Comparison of ENCODE assay signal across 8 cellular contexts in the genomic region with DNA sequence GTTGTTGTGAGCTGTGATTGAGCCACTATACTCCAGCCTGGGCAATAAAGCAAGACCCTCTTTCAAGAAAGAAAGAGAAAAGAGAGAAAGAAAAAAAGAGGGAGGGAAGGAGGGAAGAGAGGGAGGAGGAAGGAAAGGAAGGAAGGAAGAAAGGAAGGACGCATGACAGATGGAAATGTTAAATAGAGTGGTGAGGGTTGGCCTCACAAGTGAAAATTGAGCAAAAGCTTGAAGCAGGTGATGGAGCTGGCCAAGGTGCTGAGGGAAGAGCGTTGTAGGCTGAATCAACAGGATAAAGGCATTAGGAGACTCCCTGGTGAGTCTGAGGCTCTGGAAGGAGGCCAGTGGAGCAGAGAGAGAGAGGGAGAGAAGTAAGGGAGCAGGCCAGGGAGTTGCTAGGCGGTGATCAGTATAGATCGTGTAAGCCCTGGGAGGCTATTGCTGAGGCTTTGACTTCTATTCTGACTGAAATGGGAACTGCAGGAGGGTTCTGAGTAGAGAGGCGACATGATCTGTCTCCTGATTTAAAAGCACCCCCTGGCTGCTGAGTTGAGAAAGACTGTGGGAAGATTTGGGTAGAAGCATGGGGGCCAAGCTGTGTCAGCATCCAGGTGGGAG. TPM values are rescaled to one million over a fixed set of nuclear protein-coding genes. Genes with fewer than 3 reads are reported as not detected.
DNase-seq lines count a peak whose midpoint lies in the region; FAIRE-seq and TF ChIP-seq lines count a peak whose summit lies in the region.

No MANE protein-coding gene starts in this region.

- no peak overlapping the region for H2AFZ ChIP-seq in astrocyte (ENCODE audit: low read depth, low read length)

- no peak overlapping the region for H3K27ac ChIP-seq in astrocyte (ENCODE audit: low read depth, low read length)

- no peaks in the 10 kb centered on the region for H3K27me3 ChIP-seq in astrocyte (ENCODE audit: insufficient read depth, low read length)

- H3K79me2 ChIP-seq in astrocyte (ENCODE audit: insufficient read depth, low read length) = no peaks in the 10 kb centered on the region

- no peak overlapping the region for H3K27ac Mint-ChIP-seq in astrocyte (ENCODE audit: unreplicated experiment)

- DNase-seq in ELF-1 (ENCODE audit: low read depth, low spot score) (peak; percentile 67), HT-29 (ENCODE audit: low spot score) (peak; percentile 42), astrocyte (ENCODE audit: low read depth) (peak; percentile 15), left kidney (ENCODE audit: low read depth, low spot score) (peak; percentile 39), NCI-H1436 treated with DMSO at 0.1 percent for 48 hours (lab: John Stamatoyannopoulos, UW) (no peak), NCI-H2081 (lab: John Stamatoyannopoulos, UW) (no peak), lower leg skin (ENCODE audit: low spot score in 2 of 2) (no peak), NCI-H1694 (lab: John Stamatoyannopoulos, UW) (no peak)

- H3K4me3 Mint-ChIP-seq in astrocyte (ENCODE audit: unreplicated experiment) = no peak overlapping the region

- no peaks in the 10 kb centered on the region for H3K4me1 ChIP-seq in astrocyte (ENCODE audit: insufficient read depth, low read length)

- H4K20me1 ChIP-seq in astrocyte (ENCODE audit: insufficient read depth, low read length) = no peaks in the 10 kb centered on the region

- H3K4me3 ChIP-seq in astrocyte (ENCODE audit: insufficient read depth, low read depth, low read length) (no peak overlapping the region), lower leg skin (ENCODE audit: low read depth, poor library complexity, severe bottlenecking) (no peak overlapping the region)

- no peak for TF ChIP-seq POLR2A in lower leg skin (IDR thresholded peaks at IDR 0.05)

- TF ChIP-seq CTCF in astrocyte (IDR thresholded peaks at IDR 0.05; ENCODE audit: insufficient read depth, low read depth, low read length) (no peak), lower leg skin (IDR thresholded peaks at IDR 0.05) (no peak)

- no peaks in the 10 kb centered on the region for H3K27me3 Mint-ChIP-seq in astrocyte (ENCODE audit: low read depth, unreplicated experiment)

- intact Hi-C loops in lower leg skin (cut with DNase I; ENCODE audit: low total_unique reads) = no loop called here

- H3K4me2 ChIP-seq in astrocyte (ENCODE audit: low read length) = no peak overlapping the region

- no peaks in the 10 kb centered on the region for H3K9me3 Mint-ChIP-seq in astrocyte (ENCODE audit: unreplicated experiment)

- no peaks in the 10 kb centered on the region for H3K9me3 ChIP-seq in astrocyte (ENCODE audit: insufficient read depth, low read depth, low read length)

- H3K36me3 ChIP-seq in astrocyte (ENCODE audit: insufficient read depth, low read length) = no peaks in the 10 kb centered on the region

- H3K4me1 Mint-ChIP-seq in astrocyte (ENCODE audit: low read depth, unreplicated experiment) = no peaks in the 10 kb centered on the region

- WGBS in lower leg skin, 2 donors = 77 to 78% methylated on average over 5 of the region's 5 CpGs

- H3K36me3 Mint-ChIP-seq in astrocyte (ENCODE audit: low read depth, unreplicated experiment) = peaks cover 7% of the 10 kb centered on the region

- no peak overlapping the region for H3K9ac ChIP-seq in astrocyte (ENCODE audit: low read length)

- no peak for FAIRE-seq in astrocyte (lab: Jason Lieb, UNC)

RNA-seq across cellular contexts. Expression of gene TMEM248, which starts 26.5 kb away (rescaled TPM):
- total RNA-seq in HT-29 (2014; rRNA removed; shearing (Covaris generic)) = 104 and 140 TPM in 2 replicates
- total RNA-seq in astrocyte = 96.1 and 98.0 TPM in 2 replicates
- 10 to 100 TPM; 55.6 to 83.9 (median 78.2) TPM for total RNA-seq in lower leg skin

Comparison
In these comparisons a context has a peak if more than half of its experiments do, and no peak if none do; other contexts are left out.
1. DNase-seq: peak in ELF-1 (single experiment), HT-29 (single experiment), astrocyte (single experiment) and left kidney (single experiment); none in NCI-H1436 treated with DMSO at 0.1 percent for 48 hours (single experiment), NCI-H2081 (0 of 2), lower leg skin (0 of 2) and NCI-H1694 (single experiment).